Comparison of ENCODE assay signal across 20 cellular contexts in the genomic region with DNA sequence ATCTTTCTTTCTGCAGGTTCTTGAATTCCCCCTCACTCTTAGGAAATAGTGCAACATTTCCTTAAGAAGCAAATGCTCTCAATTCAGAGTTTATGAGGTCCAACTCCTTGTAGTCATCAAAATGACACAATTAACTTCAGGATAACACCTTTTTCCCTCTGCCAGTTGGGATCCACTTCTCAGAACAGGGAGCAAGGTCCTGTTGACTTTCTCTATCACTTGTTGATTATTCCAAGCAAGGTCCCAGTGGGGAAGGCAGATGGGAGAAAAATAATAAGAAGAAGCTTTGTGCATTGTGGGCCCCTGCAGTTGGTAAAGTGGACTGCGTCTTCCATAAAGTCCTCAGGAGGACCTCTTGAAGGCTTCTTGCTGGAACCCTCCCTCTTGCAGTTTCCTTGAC.
DNase-seq lines count a peak whose midpoint lies in the region; ATAC-seq, FAIRE-seq and TF ChIP-seq lines count a peak whose summit lies in the region.
"Had no signal": no experiment of that assay in that cellular context is flagged by ENCODE, and none has a peak within 500 bp of the region (broad histone marks: within the 10 kb centered on the region; RNA-seq: fewer than 3 reads in every experiment).

No MANE protein-coding gene starts in this region.

- no peak overlapping the region for H3K14ac ChIP-seq in mesenchymal stem cell (ENCODE audit: low read length in 2 of 2)

- ATAC-seq in HepG2 (peak; percentile 46; the same call in 2 of the 3 replicates), right lobe of liver (no peak)
- ATAC-seq: A549 had no signal

- 0 out of 2 replicates have a peak, but pooled peaks cover 2% of the 10 kb centered on the region for H3K9me3 ChIP-seq in HepG2 (ENCODE audit: low read length)
- H3K9me3 ChIP-seq in right lobe of liver, result no peaks in the 10 kb centered on the region
- no peaks in the 10 kb centered on the region for H3K9me3 ChIP-seq in mesenchymal stem cell (ENCODE audit: control insufficient read depth, low read length)

- intact Hi-C loops in HepG2 (cut with micrococcal nuclease; ENCODE audit: unreplicated experiment) (no loop called here), right lobe of liver (cut with DNase I) (no loop called here)

- FAIRE-seq in HepG2 (lab: Jason Lieb, UNC), result no peak
- FAIRE-seq: A549, D721Med, G401.6, GM12891, GM19239 had no signal

- TF ChIP-seq RAD21 in HepG2 (CRISPR knock-in tag; IDR thresholded peaks at IDR 0.05), result no peak

- H2AFZ ChIP-seq in HepG2 (ENCODE audit: low read length) (no peak overlapping the region), mesenchymal stem cell (ENCODE audit: low read depth, low read length) (peak overlapping the region; percentile 11)

- no peak overlapping the region for H2BK120ac ChIP-seq in mesenchymal stem cell (ENCODE audit: low read depth, low read length)

- H3K4me3 ChIP-seq in HepG2 (replicated peaks in 1 of 3; ENCODE audit: insufficient read depth in 1 of 3, low read depth in 2 of 3, low read length in 3 of 3) (no peak overlapping the region), right lobe of liver (no peak overlapping the region), mesenchymal stem cell (ENCODE audit: insufficient read depth in 1 of 2, low read depth in 1 of 2, low read length in 2 of 2) (no peak overlapping the region)
- H3K4me3 ChIP-seq: A549; BLaER1 treated with 17β-estradiol and CSF1 and Interleukin-3, amounts not matched to agents 10 nM and 100 nM had no signal

- H3K4me1 ChIP-seq in HepG2 (ENCODE audit: insufficient read depth, low read length) (peaks cover 49% of the 10 kb centered on the region), right lobe of liver (no peaks in the 10 kb centered on the region), mesenchymal stem cell (ENCODE audit: control insufficient read depth, insufficient read depth, low read depth, low read length) (no peaks in the 10 kb centered on the region)
- H3K4me1 ChIP-seq: A549; BLaER1 treated with 17β-estradiol and CSF1 and Interleukin-3, amounts not matched to agents 10 nM and 100 nM had no signal

- H3K18ac ChIP-seq in mesenchymal stem cell (ENCODE audit: low read depth in 1 of 2, low read length in 2 of 2), result no peak overlapping the region

- DNase-seq in HepG2 (ENCODE audit: low spot score), result peak; percentile 30
- no peak for DNase-seq in right lobe of liver
- no peak for DNase-seq in mesenchymal stem cell
- DNase-seq in OCI-M2 (lab: John Stamatoyannopoulos, UW; ENCODE audit: unreplicated experiment), result no peak
- DNase-seq in T-helper 2 cell, result no peak
- DNase-seq: AML-193; CD4-positive, alpha-beta memory T cell; CD4-positive, CD25-positive, alpha-beta regulatory T cell; CD8-positive, alpha-beta memory T cell; COR-L47; DMS79 treated with DMSO at 0.1 percent for 48 hours; GF-D8 had no signal

- 83% methylated on average over 1 of the region's 1 CpG for WGBS in HepG2 (ENCODE audit: low lambda C conversion rate)
- 43% methylated on average over 1 of the region's 1 CpG for WGBS in right lobe of liver (ENCODE audit: insufficient coverage, low coverage, low lambda C conversion rate, missing lambda C conversion rate)
- 100% methylated on average over 1 of the region's 1 CpG for WGBS in mesenchymal stem cell

- H4K8ac ChIP-seq in mesenchymal stem cell (ENCODE audit: low read length), result no peak overlapping the region

- CTCF ChIA-PET in HepG2 (lab: Yijun Ruan, JAX; ENCODE audit: low intra/inter-chr PET ratio, low total read pairs), result no interaction called here

- H3K27me3 ChIP-seq in HepG2 (ENCODE audit: control insufficient read depth in 1 of 2, insufficient read depth in 2 of 2, low read length in 2 of 2) (no peaks in the 10 kb centered on the region), right lobe of liver (no peaks in the 10 kb centered on the region), mesenchymal stem cell (ENCODE audit: control insufficient read depth in 1 of 2, insufficient read depth in 1 of 2, low read length in 2 of 2) (peaks cover 0 to 4% of the 10 kb centered on the region in 2 experiments)
- H3K27me3 ChIP-seq: BLaER1 treated with 17β-estradiol and CSF1 and Interleukin-3, amounts not matched to agents 10 nM and 100 nM had no signal

- H2BK5ac ChIP-seq in mesenchymal stem cell (ENCODE audit: low read depth, low read length, poor library complexity, severe bottlenecking), result no peak overlapping the region

- H3K9ac ChIP-seq in HepG2 (ENCODE audit: insufficient read depth, low read depth, low read length) (no peak overlapping the region), mesenchymal stem cell (ENCODE audit: low read length) (no peak overlapping the region)
- H3K9ac ChIP-seq: BLaER1 treated with 17β-estradiol and CSF1 and Interleukin-3, amounts not matched to agents 10 nM and 100 nM had no signal

- H3K36me3 ChIP-seq in HepG2 (replicated peaks in 1 of 2; ENCODE audit: control insufficient read depth in 1 of 2, insufficient read depth in 2 of 2, low read length in 2 of 2) (no peaks in the 10 kb centered on the region), right lobe of liver (no peaks in the 10 kb centered on the region), mesenchymal stem cell (ENCODE audit: control insufficient read depth in 1 of 2, insufficient read depth in 2 of 2, low read depth in 1 of 2, low read length in 2 of 2) (no peaks in the 10 kb centered on the region)
- H3K36me3 ChIP-seq: BLaER1 treated with 17β-estradiol and CSF1 and Interleukin-3, amounts not matched to agents 10 nM and 100 nM had no signal

- H3K4ac ChIP-seq in mesenchymal stem cell (ENCODE audit: low read depth in 1 of 2, low read length in 2 of 2), result no peak overlapping the region

- BruUV-seq in HepG2 (replicated peaks; lab: Mats Ljungman, UMichigan), result no TSS peak

- in situ Hi-C loops in HepG2 (cut with HindIII; ENCODE audit: extremely low pct_ligation_motif_present, low pct_unique_long_range_greater_than_20kb), result no loop called here

- peak overlapping the region; percentile 16; the same call in 1 of the 2 replicates for H3K4me2 ChIP-seq in HepG2 (ENCODE audit: low read depth, low read length)
- H3K4me2 ChIP-seq in mesenchymal stem cell (ENCODE audit: low read length, poor library complexity, severe bottlenecking), result no peak overlapping the region
- H3K4me2 ChIP-seq: A549; BLaER1 treated with 17β-estradiol and CSF1 and Interleukin-3, amounts not matched to agents 10 nM and 100 nM had no signal

- TF ChIP-seq EP300 in HepG2 (IDR thresholded peaks at IDR 0.05; ENCODE audit: low read depth in 2 of 2, low read length in 2 of 2) (no peak), HepG2 (CRISPR knock-in tag; IDR thresholded peaks at IDR 0.05; ENCODE audit: borderline replicate concordance) (no peak)

- no peaks in the 10 kb centered on the region for H3K79me1 ChIP-seq in mesenchymal stem cell (replicated peaks; ENCODE audit: low read length, poor library complexity, severe bottlenecking)

- H3K79me2 ChIP-seq in HepG2 (ENCODE audit: insufficient read depth, low read length), result no peaks in the 10 kb centered on the region

- no peak overlapping the region for H2AK5ac ChIP-seq in mesenchymal stem cell (ENCODE audit: low read length, severe bottlenecking)

- H2BK15ac ChIP-seq in mesenchymal stem cell (ENCODE audit: low read depth, poor library complexity, severe bottlenecking), result no peak overlapping the region

- no peak overlapping the region for H2BK12ac ChIP-seq in mesenchymal stem cell (ENCODE audit: low read length in 2 of 2)

- H4K91ac ChIP-seq in mesenchymal stem cell (ENCODE audit: low read length), result no peak overlapping the region

- H4K20me1 ChIP-seq in HepG2 (ENCODE audit: insufficient read depth, low read length), result no peaks in the 10 kb centered on the region
- H4K20me1 ChIP-seq: BLaER1 treated with 17β-estradiol and CSF1 and Interleukin-3, amounts not matched to agents 10 nM and 100 nM had no signal

- POLR2A ChIA-PET in HepG2 (lab: Yijun Ruan, JAX), result no interaction called here

- H3K27ac ChIP-seq in HepG2 (ENCODE audit: extremely low read length, insufficient read depth, low read length) (no peak overlapping the region), right lobe of liver (no peak overlapping the region), mesenchymal stem cell (ENCODE audit: low read length, poor library complexity, severe bottlenecking) (no peak overlapping the region)
- H3K27ac ChIP-seq: 22Rv1; A549; BLaER1 treated with 17β-estradiol and CSF1 and Interleukin-3, amounts not matched to agents 10 nM and 100 nM; C4-2B had no signal

- TF ChIP-seq CTCF in HepG2 (CRISPR knock-in tag; IDR thresholded peaks at IDR 0.05) (no peak), right lobe of liver (IDR thresholded peaks at IDR 0.05) (no peak)

- H3K23ac ChIP-seq in mesenchymal stem cell (ENCODE audit: low read length in 2 of 2), result no peak overlapping the region

- no peak for TF ChIP-seq POLR2A in HepG2 (IDR thresholded peaks at IDR 0.05; ENCODE audit: insufficient read depth in 1 of 2, low read depth in 2 of 2, low read length in 2 of 2)
- no peak for TF ChIP-seq POLR2A in right lobe of liver (IDR thresholded peaks at IDR 0.05)

TF ChIP-seq in HepG2, 621 proteins besides CTCF, POLR2A, EP300 and RAD21 (continues in another document):
- TF ChIP-seq NR2F1 (CRISPR knock-in tag; IDR thresholded peaks at IDR 0.05) (no peak), PATZ1 (CRISPR knock-in tag; IDR thresholded peaks at IDR 0.05) (0 out of 2 replicates have a peak, but pooled peaks have one; percentile 10)
